9 cellular contexts compared by ENCODE assay signal in the genomic region with DNA sequence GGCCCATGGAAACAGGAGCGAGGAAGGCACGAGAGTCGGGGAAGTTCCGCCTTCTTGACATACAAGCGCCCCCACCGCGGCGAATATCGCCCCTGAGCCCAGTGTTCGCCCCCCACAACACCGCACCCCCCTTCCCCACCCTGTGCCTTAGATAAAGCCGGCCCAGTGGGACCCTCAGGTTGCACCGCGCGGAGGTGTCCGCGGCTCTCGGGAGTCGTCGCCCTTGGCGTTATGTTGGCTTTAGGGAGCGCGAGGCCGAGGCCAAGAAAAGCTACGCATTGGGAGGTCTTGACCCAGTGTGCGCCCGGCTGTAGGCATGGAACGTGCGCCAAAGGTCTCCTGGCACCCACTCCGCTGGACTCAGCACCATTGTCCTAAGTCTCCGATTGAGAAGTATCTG. TPM values are rescaled to one million over a fixed set of nuclear protein-coding genes. Genes with fewer than 3 reads are reported as not detected.
DNase-seq lines count a peak whose midpoint lies in the region; ATAC-seq and TF ChIP-seq lines count a peak whose summit lies in the region.
"Had no signal": no experiment of that assay in that cellular context is flagged by ENCODE, and none has a peak within 500 bp of the region (broad histone marks: within the 10 kb centered on the region; RNA-seq: fewer than 3 reads in every experiment).

No MANE protein-coding gene starts in this region.

- WGBS in psoas muscle, 3 donors, result 11 to 14% (median 13%) methylated on average over 24 to 31 of the region's 31 CpGs

- H3K27ac ChIP-seq in DOHH2 (ENCODE audit: low read depth, low read length), result no peak overlapping the region
- peak overlapping the region; percentile 82 for H3K27ac ChIP-seq in left ventricle myocardium inferior (replicated peaks)
- H3K27ac ChIP-seq in psoas muscle, result peak overlapping the region; percentile 81

- H3K4me1 ChIP-seq in DOHH2 (ENCODE audit: control insufficient read depth, low read length) (peaks cover 14% of the 10 kb centered on the region), left ventricle myocardium inferior (peaks cover 28% of the 10 kb centered on the region), psoas muscle (peaks cover 11% of the 10 kb centered on the region)

- H3K27ac Mint-ChIP-seq in activated T-helper 2 cell treated with anti-CD3 and anti-CD28 coated beads, Interferon-gamma antibody, Interleukin-2, Interleukin-4, amounts not matched to agents 10 μg/mL and 5 μg/mL and 100 μg/mL, durations not matched to agents 14 hours and 24 hours and 36 hours, result peak overlapping the region; percentile 80

- no peak for DNase-seq in activated T-helper 2 cell treated with anti-CD3 and anti-CD28 coated beads, Interferon-gamma antibody, Interleukin-2, Interleukin-4, amounts not matched to agents 10 μg/mL and 5 μg/mL and 100 μg/mL, durations not matched to agents 14 hours and 24 hours and 36 hours (ENCODE audit: low spot score)
- DNase-seq in left ventricle myocardium inferior, result no peak
- no peak for DNase-seq in psoas muscle
- no peak for DNase-seq in NCI-H446 (lab: John Stamatoyannopoulos, UW)
- DNase-seq: Karpas-422 had no signal

- H3K79me2 ChIP-seq in DOHH2 (ENCODE audit: control insufficient read depth, low read length), result no peaks in the 10 kb centered on the region

- peak overlapping the region; percentile 69 for H3K4me2 ChIP-seq in DOHH2 (ENCODE audit: low read length)

- intact Hi-C loops in activated T-helper 2 cell treated with anti-CD3 and anti-CD28 coated beads, Interferon-gamma antibody, Interleukin-2, Interleukin-4, amounts not matched to agents 10 μg/mL and 5 μg/mL and 100 μg/mL, durations not matched to agents 14 hours and 24 hours and 36 hours (cut with micrococcal nuclease), result loop anchor here (1.0 kb wide), 4 partner anchors 11 to 59 kb away; a partner anchor contains a TSS
- intact Hi-C loops in left ventricle myocardium inferior (cut with micrococcal nuclease) (no loop called here), psoas muscle (cut with DNase I) (no loop called here)

- H3F3A ChIP-seq in DOHH2 (ENCODE audit: control insufficient read depth, insufficient read depth), result no peaks in the 10 kb centered on the region

- peak overlapping the region; percentile 85 for H3K4me3 Mint-ChIP-seq in activated T-helper 2 cell treated with anti-CD3 and anti-CD28 coated beads, Interferon-gamma antibody, Interleukin-2, Interleukin-4, amounts not matched to agents 10 μg/mL and 5 μg/mL and 100 μg/mL, durations not matched to agents 14 hours and 24 hours and 36 hours (ENCODE audit: low read depth)

- H3K36me3 ChIP-seq in DOHH2 (ENCODE audit: control insufficient read depth, low read length), result 0 out of 2 replicates have a peak, but pooled peaks cover 5% of the 10 kb centered on the region
- peaks cover 31% of the 10 kb centered on the region for H3K36me3 ChIP-seq in left ventricle myocardium inferior
- H3K36me3 ChIP-seq in psoas muscle (ENCODE audit: insufficient read depth in 1 of 2, low read depth in 1 of 2), result peaks cover 9 to 19% of the 10 kb centered on the region in 2 donors

- H3K27me3 ChIP-seq in DOHH2 (ENCODE audit: control insufficient read depth, low read length) (no peaks in the 10 kb centered on the region), left ventricle myocardium inferior (ENCODE audit: low read depth) (no peaks in the 10 kb centered on the region), psoas muscle (ENCODE audit: insufficient read depth in 3 of 3, low read length in 2 of 3) (no peaks in the 10 kb centered on the region)

- H3K9me3 ChIP-seq in DOHH2 (ENCODE audit: control insufficient read depth, insufficient read depth, low read length) (peaks cover 40% of the 10 kb centered on the region), left ventricle myocardium inferior (replicated peaks) (peaks cover 38% of the 10 kb centered on the region), psoas muscle (peaks cover 36% of the 10 kb centered on the region)

- H3K27me3 Mint-ChIP-seq in activated T-helper 2 cell treated with anti-CD3 and anti-CD28 coated beads, Interferon-gamma antibody, Interleukin-2, Interleukin-4, amounts not matched to agents 10 μg/mL and 5 μg/mL and 100 μg/mL, durations not matched to agents 14 hours and 24 hours and 36 hours (ENCODE audit: low read depth), result no peaks in the 10 kb centered on the region

- H4K20me1 ChIP-seq in DOHH2 (ENCODE audit: control insufficient read depth, insufficient read depth, low read depth, low read length), result no peaks in the 10 kb centered on the region

- H3K4me3 ChIP-seq in DOHH2 (ENCODE audit: low read length) (peak overlapping the region; percentile 74), left ventricle myocardium inferior (peak overlapping the region; percentile 84), psoas muscle (peak overlapping the region; percentile 81)

- no peaks in the 10 kb centered on the region for H3K9me2 ChIP-seq in DOHH2 (replicated peaks; ENCODE audit: control insufficient read depth, low read length)

- TF ChIP-seq CTCF in DOHH2 (IDR thresholded peaks at IDR 0.05; ENCODE audit: low read depth, low read length, poor library complexity, severe bottlenecking), result no peak
- TF ChIP-seq CTCF in left ventricle myocardium inferior (IDR thresholded peaks at IDR 0.05; ENCODE audit: borderline replicate concordance), result no peak
- TF ChIP-seq CTCF in psoas muscle (IDR thresholded peaks at IDR 0.05), result no peak

- H3K9me3 Mint-ChIP-seq in activated T-helper 2 cell treated with anti-CD3 and anti-CD28 coated beads, Interferon-gamma antibody, Interleukin-2, Interleukin-4, amounts not matched to agents 10 μg/mL and 5 μg/mL and 100 μg/mL, durations not matched to agents 14 hours and 24 hours and 36 hours, result peaks cover 46% of the 10 kb centered on the region

- H3K4me1 Mint-ChIP-seq in activated T-helper 2 cell treated with anti-CD3 and anti-CD28 coated beads, Interferon-gamma antibody, Interleukin-2, Interleukin-4, amounts not matched to agents 10 μg/mL and 5 μg/mL and 100 μg/mL, durations not matched to agents 14 hours and 24 hours and 36 hours (ENCODE audit: low read depth), result peaks cover 18% of the 10 kb centered on the region

- peaks cover 51% of the 10 kb centered on the region for H3K36me3 Mint-ChIP-seq in activated T-helper 2 cell treated with anti-CD3 and anti-CD28 coated beads, Interferon-gamma antibody, Interleukin-2, Interleukin-4, amounts not matched to agents 10 μg/mL and 5 μg/mL and 100 μg/mL, durations not matched to agents 14 hours and 24 hours and 36 hours (ENCODE audit: low read depth)

- ATAC-seq in psoas muscle, result peak in 3 of 4 donors; percentile 3 to 13 (median 6)
- no peak for ATAC-seq in GM19023 (IDR thresholded peaks at IDR 0.05; ENCODE audit: unreplicated experiment)
- no peak for ATAC-seq in GM19351 (IDR thresholded peaks at IDR 0.05; ENCODE audit: unreplicated experiment)
- ATAC-seq in GM21529 (IDR thresholded peaks at IDR 0.05; ENCODE audit: unreplicated experiment), result no peak

RNA-seq across cellular contexts. Expression of a gene that starts 0.6 kb away (rescaled TPM):
- 3.2 and 3.4 TPM in 2 replicates for total RNA-seq in activated T-helper 2 cell treated with anti-CD3 and anti-CD28 coated beads, Interferon-gamma antibody, Interleukin-2, Interleukin-4, amounts not matched to agents 10 μg/mL and 5 μg/mL and 100 μg/mL, durations not matched to agents 14 hours and 24 hours and 36 hours
- total RNA-seq in left ventricle myocardium inferior (5.7 TPM), psoas muscle (1 to 10 TPM; 2.1 to 5.2 (median 4.3) TPM)
- polyA plus RNA-seq in psoas muscle, result 1 to 10 TPM; 1.4 to 2.7 (median 1.6) TPM

RNA-seq across cellular contexts. Expression of a gene that starts 10.9 kb away (rescaled TPM):
- 9.6 and 11.3 TPM in 2 replicates for total RNA-seq in activated T-helper 2 cell treated with anti-CD3 and anti-CD28 coated beads, Interferon-gamma antibody, Interleukin-2, Interleukin-4, amounts not matched to agents 10 μg/mL and 5 μg/mL and 100 μg/mL, durations not matched to agents 14 hours and 24 hours and 36 hours
- total RNA-seq in left ventricle myocardium inferior (3.1 TPM), psoas muscle (1 to 10 TPM; 4.4 to 8.9 (median 4.9) TPM)
- polyA plus RNA-seq in psoas muscle, result 1 to 10 TPM; 2.5 to 6.2 (median 2.9) TPM

RNA-seq across cellular contexts. Expression of a gene that starts 26.3 kb away (rescaled TPM):
- total RNA-seq in activated T-helper 2 cell treated with anti-CD3 and anti-CD28 coated beads, Interferon-gamma antibody, Interleukin-2, Interleukin-4, amounts not matched to agents 10 μg/mL and 5 μg/mL and 100 μg/mL, durations not matched to agents 14 hours and 24 hours and 36 hours, result 11.6 and 12.3 TPM in 2 replicates
- total RNA-seq in left ventricle myocardium inferior (5.3 TPM), psoas muscle (1 to 10 TPM; 3.5 to 7.2 (median 4.8) TPM)
- polyA plus RNA-seq in psoas muscle, result 1 to 10 TPM; 2.1 to 6.4 (median 3.1) TPM

RNA-seq across cellular contexts. Expression of a gene that starts 32.1 kb away (rescaled TPM):
- 11.2 and 12.2 TPM in 2 replicates for total RNA-seq in activated T-helper 2 cell treated with anti-CD3 and anti-CD28 coated beads, Interferon-gamma antibody, Interleukin-2, Interleukin-4, amounts not matched to agents 10 μg/mL and 5 μg/mL and 100 μg/mL, durations not matched to agents 14 hours and 24 hours and 36 hours
- total RNA-seq in left ventricle myocardium inferior, result 16.8 TPM
- total RNA-seq in psoas muscle, result 10 to 100 TPM in 3 of 4 donors, 1 to 10 TPM in 1; 9.5 to 16.2 (median 13.3) TPM
- 10 to 100 TPM in 2 of 3 donors, 1 to 10 TPM in 1; 8.7 to 23.8 (median 11.6) TPM for polyA plus RNA-seq in psoas muscle

RNA-seq across cellular contexts. Expression of a gene that starts 35.6 kb away (rescaled TPM):
- 6.6 and 6.9 TPM in 2 replicates for total RNA-seq in activated T-helper 2 cell treated with anti-CD3 and anti-CD28 coated beads, Interferon-gamma antibody, Interleukin-2, Interleukin-4, amounts not matched to agents 10 μg/mL and 5 μg/mL and 100 μg/mL, durations not matched to agents 14 hours and 24 hours and 36 hours
- total RNA-seq in left ventricle myocardium inferior, result 4.9 TPM
- total RNA-seq in psoas muscle, result 1 to 10 TPM; 3.5 to 8.1 (median 4.9) TPM
- polyA plus RNA-seq in psoas muscle, result 1 to 10 TPM; 4.6 to 8.7 (median 6.3) TPM

Comparison
In these comparisons a context has a peak if more than half of its experiments do, and no peak if none do; other contexts are left out.
1. ATAC-seq: peak in psoas muscle (3 of 4); none in GM19023 (single experiment), GM19351 (single experiment) and GM21529 (single experiment).
2. Peak in every context shown above with its lines, with median percentiles within 50 percentile points of each other: H3K4me3 ChIP-seq.